ENCODE assay signal across 19 cellular contexts in genomic region chr3:196996454-196997265, GRCh38. TPM values are rescaled to one million over a fixed set of nuclear protein-coding genes. Genes with fewer than 3 reads are reported as not detected.
DNase-seq lines count a peak whose midpoint lies in the region; ATAC-seq and TF ChIP-seq lines count a peak whose summit lies in the region.
"Had no signal": no experiment of that assay in that cellular context is flagged by ENCODE, and none has a peak within 500 bp of the region (broad histone marks: within the 10 kb centered on the region; RNA-seq: fewer than 3 reads in every experiment).

No MANE protein-coding gene starts in this region.

- TF ChIP-seq EP300 in transverse colon (IDR thresholded peaks at IDR 0.05; ENCODE audit: low read depth): no peak

- no peaks in the 10 kb centered on the region for H3K27me3 ChIP-seq in CD4-positive, alpha-beta memory T cell (ENCODE audit: insufficient read depth, low read length)
- H3K27me3 ChIP-seq in transverse colon: no peaks in the 10 kb centered on the region
- H3K27me3 ChIP-seq: upper lobe of left lung had no signal

- peaks cover under 1 to 5% (median 1%) of the 10 kb centered on the region in 4 donors for H3K4me1 Mint-ChIP-seq in CD4-positive, alpha-beta memory T cell

- POLR2A ChIA-PET in CD4-positive, alpha-beta memory T cell (lab: Charles Lee; ENCODE audit: partially characterized antibody): no interaction called here

- H3K4me3 Mint-ChIP-seq in CD4-positive, alpha-beta memory T cell: no peak overlapping the region
- H3K4me3 Mint-ChIP-seq: B cell, WTC11 had no signal

- WGBS in transverse colon (ENCODE audit: low coverage in 1 of 2), 2 donors: 48 to 89% methylated on average over 2 to 17 of the region's 17 CpGs

- no peaks in the 10 kb centered on the region for H3K9me3 ChIP-seq in CD4-positive, alpha-beta memory T cell (ENCODE audit: control insufficient read depth in 1 of 2, low read length in 2 of 2)
- no peaks in the 10 kb centered on the region for H3K9me3 ChIP-seq in transverse colon
- H3K9me3 ChIP-seq: upper lobe of left lung had no signal

- no peak for ATAC-seq in GM21723 (IDR thresholded peaks at IDR 0.05; ENCODE audit: unreplicated experiment)
- ATAC-seq: K562 had no signal

- peaks cover 0 to under 1% (median 0%) of the 10 kb centered on the region in 8 donors for H3K9me3 Mint-ChIP-seq in CD4-positive, alpha-beta memory T cell
- H3K9me3 Mint-ChIP-seq: WTC11 had no signal

- no peak for TF ChIP-seq POLR2A in transverse colon (IDR thresholded peaks at IDR 0.05)

- CTCF ChIA-PET in CD4-positive, alpha-beta memory T cell (lab: Charles Lee; ENCODE audit: partially characterized antibody): no interaction called here

- H3K4me1 ChIP-seq in CD4-positive, alpha-beta memory T cell (ENCODE audit: insufficient read depth, low read length): no peaks in the 10 kb centered on the region
- H3K4me1 ChIP-seq in transverse colon: no peaks in the 10 kb centered on the region
- H3K4me1 ChIP-seq: upper lobe of left lung had no signal

- no peaks in the 10 kb centered on the region for H3K36me3 ChIP-seq in CD4-positive, alpha-beta memory T cell (ENCODE audit: insufficient read depth, low read length)
- H3K36me3 ChIP-seq in transverse colon: no peaks in the 10 kb centered on the region
- H3K36me3 ChIP-seq: upper lobe of left lung had no signal

- intact Hi-C loops in posterior cingulate gyrus (cut with DNase I): no loop called here
- intact Hi-C loops in CD4-positive, alpha-beta memory T cell (cut with micrococcal nuclease): no loop called here
- intact Hi-C loops in transverse colon (cut with DNase I; ENCODE audit: low total_unique reads): loop anchor here (10.0 kb wide), 1 partner anchor 188 kb away; no protein-coding TSS in a partner anchor

- no peak overlapping the region for H3K4me3 ChIP-seq in CD4-positive, alpha-beta memory T cell (ENCODE audit: low read length in 2 of 2)
- H3K4me3 ChIP-seq in transverse colon: no peak overlapping the region
- H3K4me3 ChIP-seq: K562, PC-9, upper lobe of left lung had no signal

- H3K27ac ChIP-seq in CD4-positive, alpha-beta memory T cell (ENCODE audit: low read depth, low read length): no peak overlapping the region
- H3K27ac ChIP-seq in transverse colon: no peak overlapping the region
- H3K27ac ChIP-seq: PC-9, upper lobe of left lung had no signal

- H3K27ac Mint-ChIP-seq in CD4-positive, alpha-beta memory T cell: no peak overlapping the region
- H3K27ac Mint-ChIP-seq: B cell, WTC11 had no signal

- TF ChIP-seq CTCF in transverse colon (IDR thresholded peaks at IDR 0.05): no peak

- no peaks in the 10 kb centered on the region for H3K36me3 Mint-ChIP-seq in CD4-positive, alpha-beta memory T cell
- H3K36me3 Mint-ChIP-seq: WTC11 had no signal

- DNase-seq in DMS79 (lab: John Stamatoyannopoulos, UW) (peak; percentile 99), NCI-H2029 treated with DMSO at 0.1 percent for 48 hours (lab: John Stamatoyannopoulos, UW) (peak; percentile 67), T47D (ENCODE audit: low read depth in 1 of 2, low spot score in 1 of 2) (peak; percentile 71 to 75), posterior cingulate gyrus (peak in 6 of 10 donors; percentile 33 to 89 (median 58)), NCI-H1930 (lab: John Stamatoyannopoulos, UW) (no peak), transverse colon (no peak)
- DNase-seq in CD4-positive, alpha-beta memory T cell: no peak
- DNase-seq: activated CD8-positive, alpha-beta memory T cell treated with anti-CD3 and anti-CD28 coated beads, Interleukin-2, amount 50 U/mL, for 48 hours; cortex of kidney; mesenchymal stem cell; PC-9; stimulated activated CD4-positive, alpha-beta T cell treated with anti-CD3 and anti-CD28 coated beads, Interleukin-1b, Interleukin-23, amount 100 ng/mL, for 48 hours; stimulated activated CD8-positive, alpha-beta memory T cell treated with anti-CD3 and anti-CD28 coated beads, Interleukin-4, amount 100 ng/mL, for 48 hours; SW 1271; upper lobe of left lung had no signal

- in situ Hi-C loops in T47D (cut with HindIII; ENCODE audit: low pct_unique_long_range_greater_than_20kb, low sequenced_read_pairs): no loop called here
- in situ Hi-C loops in transverse colon (cut with MboI; ENCODE audit: low pct_ligation_motif_present in 1 of 4, low pct_unique_long_range_greater_than_20kb in 1 of 4, low sequenced_read_pairs in 3 of 4): loop anchor here in 2 of 4 donors (25.0 kb wide), 1 partner anchor 191 kb away; no protein-coding TSS in a partner anchor

- no peaks in the 10 kb centered on the region for H3K27me3 Mint-ChIP-seq in CD4-positive, alpha-beta memory T cell
- H3K27me3 Mint-ChIP-seq: B cell had no signal

RNA-seq across cellular contexts. Expression of gene PIGZ, which starts 28.0 kb away (rescaled TPM):
- 1 to 10 TPM in 1 of 2 experiments, under 1 TPM in 1; 0.33 to 1.2 TPM for total RNA-seq in CD4-positive, alpha-beta memory T cell
- under 1 TPM; 0.42 to 0.70 TPM for polyA plus RNA-seq in CD4-positive, alpha-beta memory T cell
- 100 to 1,000 TPM; 143 to 541 (median 233) TPM for total RNA-seq in transverse colon

RNA-seq across cellular contexts. Expression of gene MELTF, which starts 33.0 kb away (rescaled TPM):
- 1 to 10 TPM; 1.2 to 1.4 TPM for total RNA-seq in CD4-positive, alpha-beta memory T cell
- polyA plus RNA-seq in CD4-positive, alpha-beta memory T cell: under 1 TPM in 1 of 2 donors, not detected in 1; 0.92 TPM
- total RNA-seq in transverse colon: 10 to 100 TPM in 2 of 4 donors, 1 to 10 TPM in 2; 3.0 to 20.6 (median 10.3) TPM

RNA-seq across cellular contexts. Expression of gene NCBP2, which starts 54.3 kb away (rescaled TPM):
- total RNA-seq in CD4-positive, alpha-beta memory T cell: 10 to 100 TPM; 71.4 to 73.7 TPM
- polyA plus RNA-seq in CD4-positive, alpha-beta memory T cell: 10 to 100 TPM; 65.1 to 82.2 TPM
- total RNA-seq in transverse colon: 10 to 100 TPM in 3 of 4 donors, 1 to 10 TPM in 1; 6.8 to 36.9 (median 31.8) TPM

Comparison
In these comparisons a context has a peak if more than half of its experiments do, and no peak if none do; other contexts are left out.
1. DNase-seq: peak in DMS79 (single experiment), NCI-H2029 treated with DMSO at 0.1 percent for 48 hours (single experiment), T47D (2 of 2) and posterior cingulate gyrus (6 of 10); none in NCI-H1930 (0 of 2), CD4-positive, alpha-beta memory T cell (0 of 5) and transverse colon (single experiment).
2. RNA of gene PIGZ, which starts 28.0 kb away (total RNA-seq): 143 to 541 TPM in transverse colon; 0.33 to 1.2 TPM in CD4-positive, alpha-beta memory T cell; every median in the first group is over 10 times any median in the second.